22 cellular contexts compared by ENCODE assay signal in the genomic region with DNA sequence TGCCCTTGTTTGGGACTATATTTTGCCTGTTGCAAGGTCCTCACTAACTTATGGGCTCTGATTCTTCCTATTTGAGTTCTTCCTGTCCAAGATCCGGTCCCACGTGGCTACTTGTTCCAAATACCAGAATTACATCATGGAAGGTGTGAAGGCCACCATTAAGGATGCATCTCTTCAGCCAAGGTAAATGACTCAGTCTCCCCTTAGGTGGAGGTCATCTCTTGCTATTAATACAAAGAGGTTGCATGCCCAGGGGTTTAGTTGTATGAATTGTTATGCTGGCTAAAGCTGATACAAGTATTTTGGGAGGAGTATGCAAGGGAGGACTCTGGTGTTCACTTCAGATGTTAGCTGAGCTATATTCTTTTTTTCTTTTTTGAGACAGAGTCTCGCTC. TPM values are rescaled to one million over a fixed set of nuclear protein-coding genes. Genes with fewer than 3 reads are reported as not detected.
DNase-seq lines count a peak whose midpoint lies in the region; ATAC-seq and TF ChIP-seq lines count a peak whose summit lies in the region.
"Had no signal": no experiment of that assay in that cellular context is flagged by ENCODE, and none has a peak within 500 bp of the region (broad histone marks: within the 10 kb centered on the region; RNA-seq: fewer than 3 reads in every experiment).

No MANE protein-coding gene starts in this region.

- no peaks in the 10 kb centered on the region for H3K9me3 Mint-ChIP-seq in activated T-cell treated with anti-CD3 and anti-CD28 coated beads, Interleukin-2, amount 50 U/mL, for 24 hours
- H3K9me3 Mint-ChIP-seq in activated T-cell treated with anti-CD3 and anti-CD28 coated beads, Interleukin-2, amount 50 U/mL, for 4 hours, result no peaks in the 10 kb centered on the region
- H3K9me3 Mint-ChIP-seq in Caco-2 (ENCODE audit: unreplicated experiment), result no peaks in the 10 kb centered on the region
- H3K9me3 Mint-ChIP-seq in WTC11, result no peaks in the 10 kb centered on the region
- H3K9me3 Mint-ChIP-seq: CD4-positive, CD25-positive, alpha-beta regulatory T cell; CD8-positive, alpha-beta T cell; GM23338; H9 had no signal

- H3K27ac ChIP-seq in hepatocyte (peak overlapping the region; percentile 67), body of pancreas (no peak overlapping the region), vagina (no peak overlapping the region)
- H3K27ac ChIP-seq: 22Rv1, BLaER1, C4-2B had no signal

- H3K36me3 ChIP-seq in Caco-2 (ENCODE audit: control insufficient read depth, insufficient read depth, low read length), result peaks cover 24% of the 10 kb centered on the region
- H3K36me3 ChIP-seq in hepatocyte (replicated peaks; ENCODE audit: insufficient read depth, low read depth), result no peaks in the 10 kb centered on the region
- peaks cover 7 to 35% of the 10 kb centered on the region in 2 donors for H3K36me3 ChIP-seq in body of pancreas (replicated peaks in 1 of 2; ENCODE audit: insufficient read depth in 1 of 2, low read depth in 2 of 2)
- H3K36me3 ChIP-seq in vagina, result peaks cover 0 to 58% of the 10 kb centered on the region in 2 donors

- H3K4me3 Mint-ChIP-seq in activated T-cell treated with anti-CD3 and anti-CD28 coated beads, Interleukin-2, amount 50 U/mL, for 24 hours, result no peak overlapping the region
- no peak overlapping the region for H3K4me3 Mint-ChIP-seq in activated T-cell treated with anti-CD3 and anti-CD28 coated beads, Interleukin-2, amount 50 U/mL, for 4 hours
- H3K4me3 Mint-ChIP-seq in Caco-2 (ENCODE audit: unreplicated experiment) (no peak overlapping the region), WTC11 (no peak overlapping the region)
- H3K4me3 Mint-ChIP-seq: B cell; CD4-positive, CD25-positive, alpha-beta regulatory T cell; CD8-positive, alpha-beta T cell; GM23338; H9 had no signal

- H4K20me1 ChIP-seq in hepatocyte (ENCODE audit: insufficient read depth, poor library complexity, severe bottlenecking), result peaks cover 43% of the 10 kb centered on the region

- peaks cover 29% of the 10 kb centered on the region for H3K4me1 Mint-ChIP-seq in activated T-cell treated with anti-CD3 and anti-CD28 coated beads, Interleukin-2, amount 50 U/mL, for 24 hours (ENCODE audit: low read depth)
- peaks cover 18% of the 10 kb centered on the region for H3K4me1 Mint-ChIP-seq in activated T-cell treated with anti-CD3 and anti-CD28 coated beads, Interleukin-2, amount 50 U/mL, for 4 hours (ENCODE audit: low read depth)
- H3K4me1 Mint-ChIP-seq in Caco-2 (ENCODE audit: low read depth, unreplicated experiment) (peaks cover 27% of the 10 kb centered on the region), WTC11 (0 out of 2 replicates have a peak, but pooled peaks cover 4% of the 10 kb centered on the region)
- H3K4me1 Mint-ChIP-seq: GM23338 had no signal

- peaks cover 90% of the 10 kb centered on the region for H3K36me3 Mint-ChIP-seq in activated T-cell treated with anti-CD3 and anti-CD28 coated beads, Interleukin-2, amount 50 U/mL, for 24 hours (ENCODE audit: low read depth)
- peaks cover 41% of the 10 kb centered on the region for H3K36me3 Mint-ChIP-seq in activated T-cell treated with anti-CD3 and anti-CD28 coated beads, Interleukin-2, amount 50 U/mL, for 4 hours (ENCODE audit: insufficient read depth)
- H3K36me3 Mint-ChIP-seq in Caco-2 (ENCODE audit: insufficient read depth, unreplicated experiment), result peaks cover 99% of the 10 kb centered on the region
- H3K36me3 Mint-ChIP-seq in WTC11, result peaks cover 73% of the 10 kb centered on the region

- H3K4me1 ChIP-seq in Caco-2 (peaks cover 45% of the 10 kb centered on the region), hepatocyte (ENCODE audit: insufficient read depth) (peaks cover 2% of the 10 kb centered on the region), body of pancreas (peaks cover 17% of the 10 kb centered on the region), vagina (peaks cover 6% of the 10 kb centered on the region)

- no peak for ATAC-seq in activated T-cell treated with anti-CD3 and anti-CD28 coated beads, Interleukin-2, amount 50 U/mL, for 4 hours
- ATAC-seq in WTC11 (no peak), body of pancreas (no peak), GM19035 (IDR thresholded peaks at IDR 0.05; ENCODE audit: unreplicated experiment) (no peak)
- ATAC-seq: CD8-positive, alpha-beta T cell; GM12878; GM23338; HCT116 had no signal

- H3K27ac Mint-ChIP-seq in activated T-cell treated with anti-CD3 and anti-CD28 coated beads, Interleukin-2, amount 50 U/mL, for 24 hours, result peak overlapping the region; percentile 26
- H3K27ac Mint-ChIP-seq in Caco-2 (ENCODE audit: unreplicated experiment) (peak overlapping the region; percentile 61), WTC11 (no peak overlapping the region)
- H3K27ac Mint-ChIP-seq: B cell; CD4-positive, CD25-positive, alpha-beta regulatory T cell; CD8-positive, alpha-beta T cell; GM23338; H9 had no signal

- TF ChIP-seq CTCF in Caco-2 (IDR thresholded peaks at IDR 0.05; ENCODE audit: insufficient read depth in 1 of 2, low read depth in 1 of 2, low read length in 1 of 2, severe bottlenecking in 1 of 2, unreplicated experiment in 1 of 2), result no peak
- TF ChIP-seq CTCF in WTC11 (IDR thresholded peaks at IDR 0.05), result no peak
- no peak for TF ChIP-seq CTCF in hepatocyte (IDR thresholded peaks at IDR 0.05; ENCODE audit: poor library complexity)
- no peak for TF ChIP-seq CTCF in body of pancreas (IDR thresholded peaks at IDR 0.05)
- no peak for TF ChIP-seq CTCF in vagina (IDR thresholded peaks at IDR 0.05)

- no peak overlapping the region for H2AFZ ChIP-seq in hepatocyte
- H2AFZ ChIP-seq: GM23338 had no signal

- no peak for TF ChIP-seq POLR2A in body of pancreas (IDR thresholded peaks at IDR 0.05)
- TF ChIP-seq POLR2A in vagina (IDR thresholded peaks at IDR 0.05), result no peak

- intact Hi-C loops in Caco-2 (cut with micrococcal nuclease; ENCODE audit: unreplicated experiment), result no loop called here
- intact Hi-C loops in body of pancreas (cut with DNase I), result no loop called here
- intact Hi-C loops in vagina (cut with DNase I), result no loop called here

- no peak overlapping the region for H3K4me3 ChIP-seq in Caco-2 (ENCODE audit: low read depth, low read length)
- H3K4me3 ChIP-seq in hepatocyte, result no peak overlapping the region
- no peak overlapping the region for H3K4me3 ChIP-seq in body of pancreas
- no peak overlapping the region for H3K4me3 ChIP-seq in vagina
- H3K4me3 ChIP-seq: BLaER1, GM12878, GM23338 had no signal

- H3K79me2 ChIP-seq in hepatocyte, result peaks cover 65% of the 10 kb centered on the region

- no peaks in the 10 kb centered on the region for H3K27me3 ChIP-seq in Caco-2 (replicated peaks; ENCODE audit: control insufficient read depth, insufficient read depth, low read length)
- no peaks in the 10 kb centered on the region for H3K27me3 ChIP-seq in hepatocyte
- no peaks in the 10 kb centered on the region for H3K27me3 ChIP-seq in body of pancreas
- no peaks in the 10 kb centered on the region for H3K27me3 ChIP-seq in vagina
- H3K27me3 ChIP-seq: BLaER1 had no signal

- no peak overlapping the region for H3K4me2 ChIP-seq in hepatocyte
- H3K4me2 ChIP-seq: BLaER1, GM23338 had no signal

- H3K9me3 ChIP-seq in Caco-2 (no peaks in the 10 kb centered on the region), hepatocyte (ENCODE audit: low read depth) (no peaks in the 10 kb centered on the region), body of pancreas (no peaks in the 10 kb centered on the region), vagina (no peaks in the 10 kb centered on the region)
- H3K9me3 ChIP-seq: BLaER1 had no signal

- POLR2A ChIA-PET in Caco-2 (lab: Charles Lee), result interaction anchor here (0.9 to 1.4 kb wide), 3 partner anchors 9 to 29 kb away, joined by 3 to 7 read pairs (median 4); a partner anchor contains a TSS
- POLR2A ChIA-PET in WTC11 (lab: Charles Lee), result no interaction called here

- DNase-seq in activated T-cell treated with anti-CD3 and anti-CD28 coated beads, Interleukin-2, amount 50 U/mL, for 24 hours, result no peak
- DNase-seq in activated T-cell treated with anti-CD3 and anti-CD28 coated beads, Interleukin-2, amount 50 U/mL, for 4 hours, result no peak
- DNase-seq in Caco-2 (no peak), WTC11 (ENCODE audit: low spot score) (no peak), hepatocyte (ENCODE audit: low spot score) (no peak), body of pancreas (no peak), vagina (ENCODE audit: extremely low spot score in 2 of 2) (no peak)
- DNase-seq: CD4-positive, CD25-positive, alpha-beta regulatory T cell; CD8-positive, alpha-beta T cell; DMS 273 treated with DMSO at 0.1 percent for 48 hours; DMS79; EL; GDM1; H9 had no signal

- no peaks in the 10 kb centered on the region for H3K9me2 ChIP-seq in hepatocyte (replicated peaks; ENCODE audit: insufficient read depth)

- no TSS peak for BruUV-seq in Caco-2 (replicated peaks; lab: Mats Ljungman, UMichigan)

- no peaks in the 10 kb centered on the region for H3K27me3 Mint-ChIP-seq in activated T-cell treated with anti-CD3 and anti-CD28 coated beads, Interleukin-2, amount 50 U/mL, for 24 hours
- H3K27me3 Mint-ChIP-seq in activated T-cell treated with anti-CD3 and anti-CD28 coated beads, Interleukin-2, amount 50 U/mL, for 4 hours (ENCODE audit: low read depth), result no peaks in the 10 kb centered on the region
- H3K27me3 Mint-ChIP-seq in Caco-2 (ENCODE audit: insufficient read depth, unreplicated experiment) (no peaks in the 10 kb centered on the region), WTC11 (ENCODE audit: low read depth) (no peaks in the 10 kb centered on the region)
- H3K27me3 Mint-ChIP-seq: B cell; CD4-positive, CD25-positive, alpha-beta regulatory T cell had no signal

- WGBS in hepatocyte (ENCODE audit: low lambda C conversion rate, missing lambda C conversion rate), result 93% methylated on average over 3 of the region's 3 CpGs
- 70 to 81% methylated on average over 3 of the region's 3 CpGs for WGBS in body of pancreas, 2 donors

- CTCF ChIA-PET in Caco-2 (lab: Charles Lee) (interaction anchor here (0.9 to 2.2 kb wide), 4 partner anchors 8 to 161 kb away, joined by 3 to 6 read pairs (median 4); no protein-coding TSS in a partner anchor), WTC11 (lab: Charles Lee) (interaction anchor here (0.6 to 1.0 kb wide), 2 partner anchors 34 to 126 kb away, joined by 3 read pairs; no protein-coding TSS in a partner anchor)

RNA-seq across cellular contexts. Expression of a gene that starts 9.1 kb away (rescaled TPM):
- total RNA-seq in activated T-cell treated with anti-CD3 and anti-CD28 coated beads, Interleukin-2, amount 50 U/mL, for 4 hours, result 10 to 100 TPM; 71.1 to 81.9 (median 77.5) TPM
- total RNA-seq in Caco-2 (2022) (146 and 154 TPM in 2 replicates), WTC11 (2021) (86.6 to 91.6 TPM (median 88.1 TPM) in 3 replicates), hepatocyte (67.1 and 93.7 TPM in 2 replicates), body of pancreas (100 to 1,000 TPM in 1 of 2 donors, 10 to 100 TPM in 1; 82.0 to 181 TPM), vagina (153 TPM)
- 64.8 and 65.8 TPM in 2 replicates for polyA plus RNA-seq in hepatocyte

RNA-seq across cellular contexts. Expression of a gene that starts 30.0 kb away (rescaled TPM):
- total RNA-seq in activated T-cell treated with anti-CD3 and anti-CD28 coated beads, Interleukin-2, amount 50 U/mL, for 4 hours, result 10 to 100 TPM; 13.3 to 15.0 (median 13.3) TPM
- total RNA-seq in Caco-2 (2022) (29.0 TPM in 2 replicates), WTC11 (2021) (10.1 to 11.3 TPM (median 11.3 TPM) in 3 replicates), hepatocyte (4.9 and 5.9 TPM in 2 replicates), body of pancreas (1 to 10 TPM; 3.9 to 7.3 TPM), vagina (4.7 TPM)
- 9.6 and 10.1 TPM in 2 replicates for polyA plus RNA-seq in hepatocyte

RNA-seq across cellular contexts. Expression of a gene that starts 37.5 kb away (rescaled TPM):
- 1 to 10 TPM; 1.1 to 1.8 (median 1.3) TPM for total RNA-seq in activated T-cell treated with anti-CD3 and anti-CD28 coated beads, Interleukin-2, amount 50 U/mL, for 4 hours
- 8.9 and 10.9 TPM in 2 replicates for total RNA-seq in Caco-2 (2022)
- total RNA-seq in WTC11 (2021), result 7.0 to 8.7 TPM (median 7.9 TPM) in 3 replicates
- total RNA-seq in hepatocyte, result 2.9 and 3.0 TPM in 2 replicates
- polyA plus RNA-seq in hepatocyte, result 8.4 and 9.8 TPM in 2 replicates
- total RNA-seq in body of pancreas, result 1 to 10 TPM in 1 of 2 donors, under 1 TPM in 1; 0.78 to 3.3 TPM
- 19.9 TPM for total RNA-seq in vagina
